20 cellular contexts compared by ENCODE assay signal in genomic region chr12:67442896-67443295, GRCh38.
DNase-seq lines count a peak whose midpoint lies in the region; ATAC-seq, FAIRE-seq and TF ChIP-seq lines count a peak whose summit lies in the region.
"Had no signal": no experiment of that assay in that cellular context is flagged by ENCODE, and none has a peak within 500 bp of the region (broad histone marks: within the 10 kb centered on the region; RNA-seq: fewer than 3 reads in every experiment).

No MANE protein-coding gene starts in this region.

- H3K4me3 ChIP-seq in HepG2 (replicated peaks in 1 of 3; ENCODE audit: insufficient read depth in 1 of 3, low read depth in 2 of 3, low read length in 3 of 3) (no peak overlapping the region), right lobe of liver (no peak overlapping the region), psoas muscle (peak overlapping the region; percentile 56)
- H3K4me3 ChIP-seq: A549, MG63, Peyer's patch had no signal

- TF ChIP-seq CTCF in HepG2 (CRISPR knock-in tag; IDR thresholded peaks at IDR 0.05) (no peak), right lobe of liver (IDR thresholded peaks at IDR 0.05) (no peak), brain (conservative IDR thresholded peaks at IDR 0.05) (no peak), psoas muscle (IDR thresholded peaks at IDR 0.05) (no peak)

- H3K4me1 ChIP-seq in HepG2 (ENCODE audit: insufficient read depth, low read length) (0 out of 2 replicates have a peak, but pooled peaks cover 11% of the 10 kb centered on the region), right lobe of liver (peaks cover 0 to 6% (median 0%) of the 10 kb centered on the region in 4 donors), psoas muscle (peaks cover 10% of the 10 kb centered on the region)
- H3K4me1 ChIP-seq: A549 had no signal

- in situ Hi-C loops in HepG2 (cut with HindIII; ENCODE audit: extremely low pct_ligation_motif_present, low pct_unique_long_range_greater_than_20kb) = loop anchor here (5.0 kb wide), 1 partner anchor 86 kb away; no protein-coding TSS in a partner anchor

- TF ChIP-seq EP300 in HepG2 (IDR thresholded peaks at IDR 0.05; ENCODE audit: low read depth in 2 of 2, low read length in 2 of 2) = no peak
- no peak for TF ChIP-seq EP300 in HepG2 (CRISPR knock-in tag; IDR thresholded peaks at IDR 0.05; ENCODE audit: borderline replicate concordance)

- no peak overlapping the region for H2AFZ ChIP-seq in HepG2 (ENCODE audit: low read length)

- TF ChIP-seq POLR2A in HepG2 (IDR thresholded peaks at IDR 0.05; ENCODE audit: insufficient read depth in 1 of 2, low read depth in 2 of 2, low read length in 2 of 2) (no peak), right lobe of liver (IDR thresholded peaks at IDR 0.05) (no peak)

- H3K4me1 Mint-ChIP-seq in brain = peaks cover 30% of the 10 kb centered on the region

- BruUV-seq in HepG2 (replicated peaks; lab: Mats Ljungman, UMichigan) = no TSS peak

- no peaks in the 10 kb centered on the region for H4K20me1 ChIP-seq in HepG2 (ENCODE audit: insufficient read depth, low read length)

- no peak for TF ChIP-seq RAD21 in HepG2 (CRISPR knock-in tag; IDR thresholded peaks at IDR 0.05)

- no peak for FAIRE-seq in HepG2 (lab: Jason Lieb, UNC)
- FAIRE-seq: A549 had no signal

- intact Hi-C loops in HepG2 (cut with micrococcal nuclease; ENCODE audit: unreplicated experiment) = loop anchor here (1.0 to 5.0 kb wide), 2 partner anchors 87 to 499 kb away; no protein-coding TSS in a partner anchor
- intact Hi-C loops in right lobe of liver (cut with DNase I) = loop anchor here in 1 of 2 donors (10.0 kb wide), 1 partner anchor 88 kb away; no protein-coding TSS in a partner anchor
- intact Hi-C loops in psoas muscle (cut with DNase I) = loop anchor here (5.0 to 10.0 kb wide), 5 partner anchors 86 to 502 kb away; partner anchors contain the start of gene DYRK2 (in 2 of the 2)

- no peak overlapping the region for H3K27ac ChIP-seq in HepG2 (ENCODE audit: extremely low read length, insufficient read depth, low read length)
- H3K27ac ChIP-seq in right lobe of liver = no peak overlapping the region
- H3K27ac ChIP-seq in psoas muscle = peak overlapping the region; percentile 84
- H3K27ac ChIP-seq: A549, HL-60, Peyer's patch had no signal

- H3K79me2 ChIP-seq in HepG2 (ENCODE audit: insufficient read depth, low read length) = no peaks in the 10 kb centered on the region

- POLR2A ChIA-PET in HepG2 (lab: Yijun Ruan, JAX) = no interaction called here

- H3K27me3 ChIP-seq in HepG2 (ENCODE audit: control insufficient read depth in 1 of 2, insufficient read depth in 2 of 2, low read length in 2 of 2) (peaks cover 0 to 2% of the 10 kb centered on the region in 2 experiments; a peak in 1 of 5 replicates), right lobe of liver (no peaks in the 10 kb centered on the region), psoas muscle (ENCODE audit: insufficient read depth in 3 of 3, low read length in 2 of 3) (no peaks in the 10 kb centered on the region)
- H3K27me3 ChIP-seq: MG63, Peyer's patch had no signal

- H3K27me3 Mint-ChIP-seq in brain = no peaks in the 10 kb centered on the region

- 32% methylated on average over 8 of the region's 8 CpGs for whole genome bisulfite sequencing in HepG2 (ENCODE audit: low lambda C conversion rate)
- 52% methylated on average over 2 of the region's 8 CpGs for WGBS in right lobe of liver (ENCODE audit: insufficient coverage, low coverage, low lambda C conversion rate, missing lambda C conversion rate)
- WGBS in psoas muscle, 3 donors = 82 to 90% (median 86%) methylated on average over 8 of the region's 8 CpGs

- no peak overlapping the region for H3K4me3 Mint-ChIP-seq in brain
- H3K4me3 Mint-ChIP-seq: CD8-positive, alpha-beta T cell had no signal

- H3K27ac Mint-ChIP-seq in brain = peak overlapping the region in 4 of 5 experiments; percentile 19 to 88 (median 72)
- H3K27ac Mint-ChIP-seq: CD8-positive, alpha-beta T cell had no signal

- no peaks in the 10 kb centered on the region for H3K36me3 ChIP-seq in HepG2 (replicated peaks in 1 of 2; ENCODE audit: control insufficient read depth in 1 of 2, insufficient read depth in 2 of 2, low read length in 2 of 2)
- H3K36me3 ChIP-seq in right lobe of liver = no peaks in the 10 kb centered on the region
- H3K36me3 ChIP-seq in psoas muscle (ENCODE audit: insufficient read depth in 1 of 2, low read depth in 1 of 2) = no peaks in the 10 kb centered on the region
- H3K36me3 ChIP-seq: MG63, Peyer's patch had no signal

- no peak for ATAC-seq in HepG2
- ATAC-seq in right lobe of liver = no peak
- no peak for ATAC-seq in psoas muscle
- no peak for ATAC-seq in left lobe of liver
- ATAC-seq in HG03521 (IDR thresholded peaks at IDR 0.05; ENCODE audit: unreplicated experiment) = no peak
- ATAC-seq: A549; CD8-positive, alpha-beta T cell had no signal

- H3K9me3 ChIP-seq in HepG2 (ENCODE audit: low read length) (no peaks in the 10 kb centered on the region), right lobe of liver (no peaks in the 10 kb centered on the region), psoas muscle (no peaks in the 10 kb centered on the region)
- H3K9me3 ChIP-seq: A549, MG63, Peyer's patch had no signal

- H3K4me2 ChIP-seq in HepG2 (ENCODE audit: low read depth, low read length) = no peak overlapping the region
- H3K4me2 ChIP-seq: A549 had no signal

- CTCF ChIA-PET in HepG2 (lab: Yijun Ruan, JAX; ENCODE audit: low intra/inter-chr PET ratio, low total read pairs) = interaction anchor here (1.8 kb wide), 1 partner anchor 87 kb away, joined by 11 read pairs; no protein-coding TSS in a partner anchor

- DNase-seq in HepG2 (ENCODE audit: low spot score) (no peak), right lobe of liver (no peak), psoas muscle (no peak), left lobe of liver (ENCODE audit: low spot score) (no peak), NCI-H69 (lab: John Stamatoyannopoulos, UW) (no peak)
- DNase-seq: Calu3; CD8-positive, alpha-beta T cell; GF-D8; HCEC 1CT; IMR-90; Kasumi-1; MG63; NCI-H187; NCI-H345; NK-92 treated with Interleukin-12 subunit alpha and Interleukin-12 subunit beta, amount 100 ng/mL, for 24 hours; Peyer's patch had no signal

- no peaks in the 10 kb centered on the region for H3K36me3 Mint-ChIP-seq in brain
- H3K36me3 Mint-ChIP-seq: CD8-positive, alpha-beta T cell had no signal

- H3K9ac ChIP-seq in HepG2 (ENCODE audit: insufficient read depth, low read depth, low read length) = no peak overlapping the region

- H3K9me3 Mint-ChIP-seq in brain = peaks cover 0 to 7% (median 2%) of the 10 kb centered on the region in 5 experiments

TF ChIP-seq in HepG2, 621 proteins besides CTCF, POLR2A, EP300 and RAD21:
- peak; percentile 41; the same call in 1 of the 2 replicates for TF ChIP-seq CHD2 (IDR thresholded peaks at IDR 0.05; ENCODE audit: low read depth, low read length)
- no peak for TF ChIP-seq ATAD3A (CRISPR knock-in tag; IDR thresholded peaks at IDR 0.05)
- no peak for TF ChIP-seq NKX3-1 (CRISPR knock-in tag; IDR thresholded peaks at IDR 0.05)
